In genomic region chr4:163494360-163495241, GRCh38 we compare ENCODE assay signal across 8 cellular contexts. TPM values are rescaled to one million over a fixed set of nuclear protein-coding genes. Genes with fewer than 3 reads are reported as not detected.
DNase-seq lines count a peak whose midpoint lies in the region; ATAC-seq and TF ChIP-seq lines count a peak whose summit lies in the region.

TSS of gene TMA16 (plus strand) at chr4:163494690. CDS start at chr4:163494802, 112 bp downstream.

- H3K27ac Mint-ChIP-seq in activated CD8-positive, alpha-beta memory T cell treated with anti-CD3 and anti-CD28 coated beads, Interleukin-2, amount 10 ng/mL, durations not matched to agents 7 days and 5 days = peak within 1 kb of the TSS; percentile 97
- peak within 1 kb of the TSS; percentile 99 for H3K27ac Mint-ChIP-seq in endodermal cell

- WGBS in endodermal cell (ENCODE audit: insufficient coverage in 1 of 2, insufficient read length in 1 of 2), 2 experiments = 0% methylated on average over 25 to 64 of the region's 64 CpGs

- H3K27ac ChIP-seq in endodermal cell (ENCODE audit: low read depth, low read length) = peak within 1 kb of the TSS; percentile 90

- peaks cover 31% of the 10 kb centered on the region for H3K4me1 Mint-ChIP-seq in activated CD8-positive, alpha-beta memory T cell treated with anti-CD3 and anti-CD28 coated beads, Interleukin-2, amount 10 ng/mL, durations not matched to agents 7 days and 5 days
- peaks cover 11% of the 10 kb centered on the region for H3K4me1 Mint-ChIP-seq in endodermal cell

- no peaks in the 10 kb centered on the region for H3K27me3 ChIP-seq in endodermal cell (ENCODE audit: control insufficient read depth, insufficient read depth, low read length, poor library complexity, severe bottlenecking)

- ATAC-seq in activated CD8-positive, alpha-beta memory T cell treated with anti-CD3 and anti-CD28 coated beads, Interleukin-2, amount 10 ng/mL, durations not matched to agents 7 days and 5 days = peak; percentile 86

- DNase-seq in COLO668 (lab: John Stamatoyannopoulos, UW; ENCODE audit: unreplicated experiment) (peak; percentile 91), GM20000 (ENCODE audit: low spot score) (peak; percentile 79), HT-29 (ENCODE audit: low spot score) (peak; percentile 93), NOMO-1 treated with dmso at 0.1 percent for 144 hours (lab: John Stamatoyannopoulos, UW; ENCODE audit: unreplicated experiment) (peak; percentile 83), endodermal cell (peak; percentile 95), mesenteric fat pad (ENCODE audit: low spot score) (peak; percentile 94)
- DNase-seq in activated CD8-positive, alpha-beta memory T cell treated with anti-CD3 and anti-CD28 coated beads, Interleukin-2, amount 10 ng/mL, durations not matched to agents 7 days and 5 days = peak; percentile 92
- DNase-seq in stimulated activated CD8-positive, alpha-beta memory T cell treated with anti-CD3 and anti-CD28 coated beads, Interleukin-15, amount 100 ng/mL, for 24 hours (ENCODE audit: low read depth) = peak; percentile 62

- CTCF ChIA-PET in activated CD8-positive, alpha-beta memory T cell treated with anti-CD3 and anti-CD28 coated beads, Interleukin-2, amount 10 ng/mL, durations not matched to agents 7 days and 5 days (lab: Charles Lee) = interaction anchor here (1.0 to 3.3 kb wide), 4 partner anchors 12 to 174 kb away, joined by 3 to 45 read pairs (median 12); no protein-coding TSS in a partner anchor

- peak within 1 kb of the TSS; percentile 93 for H3K9ac ChIP-seq in endodermal cell (ENCODE audit: extremely low read depth, low read length, poor library complexity, severe bottlenecking)

- peaks cover 17% of the 10 kb centered on the region for H3K36me3 Mint-ChIP-seq in activated CD8-positive, alpha-beta memory T cell treated with anti-CD3 and anti-CD28 coated beads, Interleukin-2, amount 10 ng/mL, durations not matched to agents 7 days and 5 days
- peaks cover 13% of the 10 kb centered on the region for H3K36me3 Mint-ChIP-seq in endodermal cell (ENCODE audit: low read depth)

- peak within 1 kb of the TSS; percentile 97 for H3K4me3 Mint-ChIP-seq in activated CD8-positive, alpha-beta memory T cell treated with anti-CD3 and anti-CD28 coated beads, Interleukin-2, amount 10 ng/mL, durations not matched to agents 7 days and 5 days
- peak within 1 kb of the TSS; percentile 98 for H3K4me3 Mint-ChIP-seq in endodermal cell

- H3K4me3 ChIP-seq in endodermal cell (ENCODE audit: low read length) = peak within 1 kb of the TSS; percentile 90

- H3K9me3 Mint-ChIP-seq in activated CD8-positive, alpha-beta memory T cell treated with anti-CD3 and anti-CD28 coated beads, Interleukin-2, amount 10 ng/mL, durations not matched to agents 7 days and 5 days (ENCODE audit: low read depth) = no peaks in the 10 kb centered on the region
- H3K9me3 Mint-ChIP-seq in endodermal cell = no peaks in the 10 kb centered on the region

- peaks cover 5% of the 10 kb centered on the region for H3K9me3 ChIP-seq in endodermal cell (ENCODE audit: control insufficient read depth, low read length)

- H3K4me1 ChIP-seq in endodermal cell (ENCODE audit: control insufficient read depth, insufficient read depth, low read length) = no peaks in the 10 kb centered on the region

- no peak for TF ChIP-seq CTCF in GM20000 (IDR thresholded peaks at IDR 0.05; ENCODE audit: extremely low read depth, missing control alignments)
- TF ChIP-seq CTCF in endodermal cell (conservative IDR thresholded peaks at IDR 0.05) = no peak

- H3K27me3 Mint-ChIP-seq in activated CD8-positive, alpha-beta memory T cell treated with anti-CD3 and anti-CD28 coated beads, Interleukin-2, amount 10 ng/mL, durations not matched to agents 7 days and 5 days = peaks cover 13% of the 10 kb centered on the region
- H3K27me3 Mint-ChIP-seq in endodermal cell (ENCODE audit: insufficient read depth) = no peaks in the 10 kb centered on the region

- H3K36me3 ChIP-seq in endodermal cell (ENCODE audit: control insufficient read depth, insufficient read depth, low read length) = peaks cover 7% of the 10 kb centered on the region

RNA-seq across cellular contexts. Expression of gene TMA16, which starts in this region (rescaled TPM):
- 5.0 and 12.8 TPM in 2 replicates for total RNA-seq in HT-29 (2014; rRNA removed; shearing (Covaris generic))
- 10 to 100 TPM; 36.5 to 47.1 TPM for total RNA-seq in activated CD8-positive, alpha-beta memory T cell treated with anti-CD3 and anti-CD28 coated beads, Interleukin-2, amount 10 ng/mL, durations not matched to agents 7 days and 5 days
- total RNA-seq in endodermal cell (10 to 100 TPM; 54.7 to 68.8 TPM), mesenteric fat pad (18.3 TPM)
- polyA plus RNA-seq in endodermal cell (2013, experiment 1 of 2) = 46.4 TPM
- 40.2 TPM for polyA plus RNA-seq in endodermal cell (2013, experiment 2 of 2)

Comparison
In these comparisons a context has a peak if more than half of its experiments do, and no peak if none do; other contexts are left out.
1. Peak in every context shown above with its lines: DNase-seq, ATAC-seq, H3K4me3 ChIP-seq and H3K27ac ChIP-seq.